ENCODE assay signal across 22 cellular contexts in genomic region chr7:101917566-101917965, GRCh38.
"Had no signal": no experiment of that assay in that cellular context is flagged by ENCODE, and none has a peak within 500 bp of the region (broad histone marks: within the 10 kb centered on the region; RNA-seq: fewer than 3 reads in every experiment).

No MANE protein-coding gene starts in this region.

- H3K27ac Mint-ChIP-seq: mesothelial cell of epicardium; natural killer cell treated with Interleukin-12 subunit alpha and Interleukin-12 subunit beta and Interleukin-15 and Interleukin-18, amount 100 ng/mL, for 72 hours; stimulated activated memory B cell treated with anti-CD40 and anti-IgM and Interleukin-4, amounts not matched to agents 10 μg/mL and 1 μg/mL and 100 μg/mL, for 72 hours had no signal

- DNase-seq: cerebellar nuclear complex; effector CD4-positive, alpha-beta T cell; foreskin fibroblast; head of caudate nucleus; mesenchymal stem cell; mucosa of descending colon; naive B cell; retina; stimulated activated CD4-positive, alpha-beta T cell treated with anti-CD3 and anti-CD28 coated beads, Interleukin-4, amount 100 ng/mL, for 4 hours; stimulated activated naive CD8-positive, alpha-beta T cell treated with anti-CD3 and anti-CD28 coated beads, Interleukin-15, Interleukin-2, amounts not matched to agents 100 U/mL and 50 U/mL, for 24 hours had no signal

- H3K27ac ChIP-seq: epithelial cell of prostate, gastrocnemius medialis, neutrophil, pancreas, thoracic aorta, tibial nerve had no signal

- H3K27me3 Mint-ChIP-seq: naive B cell; natural killer cell treated with Interleukin-12 subunit alpha and Interleukin-12 subunit beta and Interleukin-15 and Interleukin-18, amount 100 ng/mL, for 72 hours; stimulated activated memory B cell treated with anti-CD40 and anti-IgM and Interleukin-4, amounts not matched to agents 10 μg/mL and 1 μg/mL and 100 μg/mL, for 72 hours had no signal

- H3K9me3 ChIP-seq: gastrocnemius medialis, mucosa of descending colon, neutrophil, pancreas, thoracic aorta, tibial nerve had no signal

- H3K4me3 ChIP-seq: dorsolateral prefrontal cortex, gastrocnemius medialis, lung, mucosa of descending colon, pancreas, thoracic aorta, tibial nerve had no signal

- H3K9me3 Mint-ChIP-seq: mesothelial cell of epicardium; naive B cell; natural killer cell treated with Interleukin-12 subunit alpha and Interleukin-12 subunit beta and Interleukin-15 and Interleukin-18, amount 100 ng/mL, for 72 hours; neural crest cell; stimulated activated memory B cell treated with anti-CD40 and anti-IgM and Interleukin-4, amounts not matched to agents 10 μg/mL and 1 μg/mL and 100 μg/mL, for 72 hours had no signal

- H3K4me3 Mint-ChIP-seq: mesothelial cell of epicardium; naive B cell; natural killer cell treated with Interleukin-12 subunit alpha and Interleukin-12 subunit beta and Interleukin-15 and Interleukin-18, amount 100 ng/mL, for 72 hours; neural crest cell; stimulated activated memory B cell treated with anti-CD40 and anti-IgM and Interleukin-4, amounts not matched to agents 10 μg/mL and 1 μg/mL and 100 μg/mL, for 72 hours had no signal

- H3K27me3 ChIP-seq: dorsolateral prefrontal cortex, gastrocnemius medialis, neutrophil, pancreas, tibial nerve had no signal

- H3K36me3 Mint-ChIP-seq: natural killer cell treated with Interleukin-12 subunit alpha and Interleukin-12 subunit beta and Interleukin-15 and Interleukin-18, amount 100 ng/mL, for 72 hours had no signal
